In genomic region chr2:75640621-75641121, GRCh38 we compare ENCODE assay signal across 8 cellular contexts. TPM values are rescaled to one million over a fixed set of nuclear protein-coding genes. Genes with fewer than 3 reads are reported as not detected.
DNase-seq lines count a peak whose midpoint lies in the region; ATAC-seq and FAIRE-seq lines count a peak whose summit lies in the region.

No MANE protein-coding gene starts in this region.

- no peak overlapping the region for H3K4me3 Mint-ChIP-seq in activated naive CD4-positive, alpha-beta T cell treated with anti-CD3 and anti-CD28 coated beads, Interleukin-2, amount 10 ng/mL, durations not matched to agents 7 days and 5 days

- peak; percentile 87 for FAIRE-seq in G401.6 (lab: Jason Lieb, UNC)

- peaks cover 13% of the 10 kb centered on the region for H3K27me3 Mint-ChIP-seq in activated naive CD4-positive, alpha-beta T cell treated with anti-CD3 and anti-CD28 coated beads, Interleukin-2, amount 10 ng/mL, durations not matched to agents 7 days and 5 days

- no peak overlapping the region for H3K27ac Mint-ChIP-seq in activated naive CD4-positive, alpha-beta T cell treated with anti-CD3 and anti-CD28 coated beads, Interleukin-2, amount 10 ng/mL, durations not matched to agents 7 days and 5 days

- H3K36me3 Mint-ChIP-seq in activated naive CD4-positive, alpha-beta T cell treated with anti-CD3 and anti-CD28 coated beads, Interleukin-2, amount 10 ng/mL, durations not matched to agents 7 days and 5 days = no peaks in the 10 kb centered on the region

- H3K9me3 Mint-ChIP-seq in activated naive CD4-positive, alpha-beta T cell treated with anti-CD3 and anti-CD28 coated beads, Interleukin-2, amount 10 ng/mL, durations not matched to agents 7 days and 5 days = no peaks in the 10 kb centered on the region

- DNase-seq in HS-5 (ENCODE audit: low read depth) = peak; percentile 56
- peak; percentile 26 for DNase-seq in SHP77 treated with DMSO at 0.1 percent for 48 hours (lab: John Stamatoyannopoulos, UW)
- peak; percentile 67 for DNase-seq in activated naive CD4-positive, alpha-beta T cell treated with anti-CD3 and anti-CD28 coated beads, Interleukin-2, amount 10 ng/mL, durations not matched to agents 7 days and 5 days
- peak; percentile 78 for DNase-seq in Right ventricle myocardium superior
- peak; percentile 58 for DNase-seq in pulmonary artery endothelial cell (ENCODE audit: low read depth, low spot score)
- no peak for DNase-seq in DMS153 treated with DMSO at 0.1 percent for 48 hours (lab: John Stamatoyannopoulos, UW; ENCODE audit: unreplicated experiment)

- CTCF ChIA-PET in activated naive CD4-positive, alpha-beta T cell treated with anti-CD3 and anti-CD28 coated beads, Interleukin-2, amount 10 ng/mL, durations not matched to agents 7 days and 5 days (lab: Charles Lee) = interaction anchor here (0.7 to 4.7 kb wide), 16 partner anchors 8 to 89 kb away, joined by 3 to 50 read pairs (median 4); no protein-coding TSS in a partner anchor

- ATAC-seq in GM21423 (IDR thresholded peaks at IDR 0.05; ENCODE audit: unreplicated experiment) = peak; percentile 98
- peak; percentile 98 for ATAC-seq in Right ventricle myocardium superior (ENCODE audit: poor library complexity)

- peaks cover 2% of the 10 kb centered on the region for H3K4me1 Mint-ChIP-seq in activated naive CD4-positive, alpha-beta T cell treated with anti-CD3 and anti-CD28 coated beads, Interleukin-2, amount 10 ng/mL, durations not matched to agents 7 days and 5 days

- intact Hi-C loops in Right ventricle myocardium superior (cut with DNase I) = no loop called here

RNA-seq across cellular contexts. Expression of gene MRPL19, which starts 5.9 kb away (rescaled TPM):
- total RNA-seq in Right ventricle myocardium superior (51.8 TPM), pulmonary artery endothelial cell (46.0 and 58.1 TPM in 2 replicates)
